1 cellular context compared by ENCODE assay signal in the genomic region with DNA sequence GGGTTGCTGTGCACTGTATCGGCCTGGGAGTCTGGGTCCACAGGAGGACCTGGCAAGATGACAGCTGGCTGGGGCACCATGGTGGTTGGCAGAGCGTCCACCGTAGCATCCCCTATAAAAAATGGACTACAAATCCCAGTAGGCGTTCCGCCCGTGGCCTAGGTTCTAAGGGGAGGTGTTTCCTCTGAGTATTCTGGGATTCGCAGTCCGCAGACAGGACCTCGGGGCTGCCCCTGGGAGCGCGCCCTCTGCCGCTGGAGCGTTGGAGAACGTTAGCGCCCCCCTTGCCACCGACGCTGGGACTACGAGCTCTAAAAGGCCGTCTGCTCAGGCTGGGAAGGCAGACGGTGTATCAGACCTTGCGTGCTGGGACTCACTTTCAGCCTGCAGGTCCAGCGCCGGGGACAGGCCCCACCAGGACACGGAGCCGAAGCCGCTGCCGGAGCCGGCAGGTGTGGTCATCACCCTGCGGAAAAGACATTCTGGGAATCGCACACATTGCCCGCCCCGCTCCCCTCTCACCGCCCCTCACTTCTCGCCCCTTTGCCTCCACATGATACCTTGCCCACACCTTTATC.
A peak's percentile ranks its signal among the peaks of the same experiment; 100 is the strongest.
TF ChIP-seq lines count a peak whose summit lies in the region.

No MANE protein-coding gene starts in this region.

TF ChIP-seq in GM12878, 131 proteins besides CTCF, POLR2A, EP300 and RAD21:
- TF ChIP-seq, protein P1, sequence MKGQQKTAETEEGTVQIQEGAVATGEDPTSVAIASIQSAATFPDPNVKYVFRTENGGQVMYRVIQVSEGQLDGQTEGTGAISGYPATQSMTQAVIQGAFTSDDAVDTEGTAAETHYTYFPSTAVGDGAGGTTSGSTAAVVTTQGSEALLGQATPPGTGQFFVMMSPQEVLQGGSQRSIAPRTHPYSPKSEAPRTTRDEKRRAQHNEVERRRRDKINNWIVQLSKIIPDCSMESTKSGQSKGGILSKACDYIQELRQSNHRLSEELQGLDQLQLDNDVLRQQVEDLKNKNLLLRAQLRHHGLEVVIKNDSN (IDR thresholded peaks at IDR 0.05; ENCODE audit: borderline replicate concordance, extremely low read length, insufficient read depth, low read depth, low read length) = peak; percentile 3
- TF ChIP-seq KDM1A (IDR thresholded peaks at IDR 0.05; ENCODE audit: borderline replicate concordance) (no peak), SIX5 (IDR thresholded peaks at IDR 0.05; ENCODE audit: low read depth, low read length, severe bottlenecking) (peak; percentile 67), CEBPB (IDR thresholded peaks at IDR 0.05; ENCODE audit: borderline replicate concordance in 1 of 2, low read depth in 2 of 2, low read length in 2 of 2) (no peak), HCFC1 (IDR thresholded peaks at IDR 0.05; ENCODE audit: low read length) (peak; percentile 69)
